ENCODE assay signal across 10 cellular contexts in genomic region chr11:67006029-67006884, GRCh38. TPM values are rescaled to one million over a fixed set of nuclear protein-coding genes. Genes with fewer than 3 reads are reported as not detected.
DNase-seq lines count a peak whose midpoint lies in the region; ATAC-seq and TF ChIP-seq lines count a peak whose summit lies in the region.
"Had no signal": no experiment of that assay in that cellular context is flagged by ENCODE, and none has a peak within 500 bp of the region (broad histone marks: within the 10 kb centered on the region; RNA-seq: fewer than 3 reads in every experiment).

No MANE protein-coding gene starts in this region.

- no peak for TF ChIP-seq RAD21 in Ishikawa (IDR thresholded peaks at IDR 0.05; ENCODE audit: low read depth)

- no peaks in the 10 kb centered on the region for H3K4me1 ChIP-seq in sigmoid colon
- H3K4me1 ChIP-seq: suprapubic skin had no signal

- no peaks in the 10 kb centered on the region for H3K27me3 ChIP-seq in sigmoid colon
- H3K27me3 ChIP-seq: suprapubic skin had no signal

- TF ChIP-seq POLR2A in sigmoid colon (IDR thresholded peaks at IDR 0.05) = no peak

- no peaks in the 10 kb centered on the region for H3K36me3 Mint-ChIP-seq in activated CD8-positive, alpha-beta T cell treated with anti-CD3 and anti-CD28 coated beads, Interleukin-2, amount 10 ng/mL, durations not matched to agents 7 days and 5 days (ENCODE audit: low read depth)
- no peaks in the 10 kb centered on the region for H3K36me3 Mint-ChIP-seq in memory B cell

- no peak overlapping the region for H3K27ac ChIP-seq in sigmoid colon
- H3K27ac ChIP-seq: suprapubic skin had no signal

- 90 to 91% methylated on average over 14 of the region's 14 CpGs for WGBS in sigmoid colon, 2 donors

- no peak overlapping the region for H3K4me3 ChIP-seq in sigmoid colon
- H3K4me3 ChIP-seq: suprapubic skin had no signal

- H3K4me3 Mint-ChIP-seq in activated CD8-positive, alpha-beta T cell treated with anti-CD3 and anti-CD28 coated beads, Interleukin-2, amount 10 ng/mL, durations not matched to agents 7 days and 5 days = no peak overlapping the region
- no peak overlapping the region for H3K4me3 Mint-ChIP-seq in memory B cell

- no peaks in the 10 kb centered on the region for H3K36me3 ChIP-seq in sigmoid colon
- H3K36me3 ChIP-seq: suprapubic skin had no signal

- POLR2A ChIA-PET in activated CD8-positive, alpha-beta T cell treated with anti-CD3 and anti-CD28 coated beads, Interleukin-2, amount 10 ng/mL, durations not matched to agents 7 days and 5 days (lab: Charles Lee) = no interaction called here

- no peaks in the 10 kb centered on the region for H3K4me1 Mint-ChIP-seq in activated CD8-positive, alpha-beta T cell treated with anti-CD3 and anti-CD28 coated beads, Interleukin-2, amount 10 ng/mL, durations not matched to agents 7 days and 5 days (ENCODE audit: low read depth)
- peaks cover 4% of the 10 kb centered on the region for H3K4me1 Mint-ChIP-seq in memory B cell

- no peaks in the 10 kb centered on the region for H3K9me3 Mint-ChIP-seq in activated CD8-positive, alpha-beta T cell treated with anti-CD3 and anti-CD28 coated beads, Interleukin-2, amount 10 ng/mL, durations not matched to agents 7 days and 5 days (ENCODE audit: insufficient read depth)
- no peaks in the 10 kb centered on the region for H3K9me3 Mint-ChIP-seq in memory B cell

- no peak for ATAC-seq in activated CD8-positive, alpha-beta T cell treated with anti-CD3 and anti-CD28 coated beads, Interleukin-2, amount 10 ng/mL, durations not matched to agents 7 days and 5 days
- peak; percentile 50 for ATAC-seq in memory B cell (ENCODE audit: low read depth)

- CTCF ChIA-PET in activated CD8-positive, alpha-beta T cell treated with anti-CD3 and anti-CD28 coated beads, Interleukin-2, amount 10 ng/mL, durations not matched to agents 7 days and 5 days (lab: Charles Lee) = no interaction called here

- no peaks in the 10 kb centered on the region for H3K9me3 ChIP-seq in sigmoid colon
- H3K9me3 ChIP-seq: suprapubic skin had no signal

- H3K27me3 Mint-ChIP-seq in activated CD8-positive, alpha-beta T cell treated with anti-CD3 and anti-CD28 coated beads, Interleukin-2, amount 10 ng/mL, durations not matched to agents 7 days and 5 days (ENCODE audit: low read depth) = peaks cover 8% of the 10 kb centered on the region
- H3K27me3 Mint-ChIP-seq in memory B cell = peaks cover 8% of the 10 kb centered on the region

- no peak overlapping the region for H3K27ac Mint-ChIP-seq in activated CD8-positive, alpha-beta T cell treated with anti-CD3 and anti-CD28 coated beads, Interleukin-2, amount 10 ng/mL, durations not matched to agents 7 days and 5 days
- H3K27ac Mint-ChIP-seq in memory B cell = no peak overlapping the region

- TF ChIP-seq EP300 in Ishikawa (IDR thresholded peaks at IDR 0.05; ENCODE audit: borderline replicate concordance) (no peak), sigmoid colon (IDR thresholded peaks at IDR 0.05) (no peak)

- intact Hi-C loops in sigmoid colon (cut with DNase I) = no loop called here

- DNase-seq in ELF-1 (ENCODE audit: low read depth, low spot score) (peak; percentile 74), memory B cell (ENCODE audit: low spot score in 2 of 2) (no peak), sigmoid colon (no peak), DMS79 (lab: John Stamatoyannopoulos, UW) (no peak), ureter (ENCODE audit: low spot score) (no peak), ecto neural progenitor cell (ENCODE audit: low spot score) (no peak)
- DNase-seq in activated CD8-positive, alpha-beta T cell treated with anti-CD3 and anti-CD28 coated beads, Interleukin-2, amount 10 ng/mL, durations not matched to agents 7 days and 5 days = peak; percentile 28
- DNase-seq: mesenchymal stem cell had no signal

- no peak for TF ChIP-seq CTCF in sigmoid colon (IDR thresholded peaks at IDR 0.05)

TF ChIP-seq in Ishikawa, 13 proteins besides CTCF, POLR2A, EP300 and RAD21:
- TF ChIP-seq TCF12 (IDR thresholded peaks at IDR 0.05; ENCODE audit: low read depth) (no peak), MAX (IDR thresholded peaks at IDR 0.05) (no peak), ZBTB7A (IDR thresholded peaks at IDR 0.05; ENCODE audit: low read depth) (no peak), TEAD4 (IDR thresholded peaks at IDR 0.05) (no peak), FOXM1 (IDR thresholded peaks at IDR 0.05; ENCODE audit: borderline replicate concordance, low read depth) (no peak), YY1 (IDR thresholded peaks at IDR 0.05; ENCODE audit: low read depth) (peak; percentile 86), TAF1 (IDR thresholded peaks at IDR 0.05; ENCODE audit: low read depth) (no peak), USF1 (IDR thresholded peaks at IDR 0.05) (peak; percentile 96), NFIC (IDR thresholded peaks at IDR 0.05) (no peak)
TF ChIP-seq in Ishikawa: peak in this region for 2.

RNA-seq across cellular contexts. Expression of gene SYT12, which starts 16.7 kb away (rescaled TPM):
- not detected for total RNA-seq in activated CD8-positive, alpha-beta T cell treated with anti-CD3 and anti-CD28 coated beads, Interleukin-2, amount 10 ng/mL, durations not matched to agents 7 days and 5 days
- total RNA-seq in sigmoid colon = not detected
- polyA plus RNA-seq in sigmoid colon = 1 to 10 TPM in 1 of 3 donors, under 1 TPM in 2; under 0.01 to 1.1 (median 0.92) TPM
- total RNA-seq in ureter = 4.8 TPM

RNA-seq across cellular contexts. Expression of gene C11orf86, which starts 31.2 kb away (rescaled TPM):
- total RNA-seq in activated CD8-positive, alpha-beta T cell treated with anti-CD3 and anti-CD28 coated beads, Interleukin-2, amount 10 ng/mL, durations not matched to agents 7 days and 5 days = not detected
- total RNA-seq in sigmoid colon = not detected
- 100 to 1,000 TPM in 2 of 3 donors, 10 to 100 TPM in 1; 61.0 to 297 (median 132) TPM for polyA plus RNA-seq in sigmoid colon
- total RNA-seq in ureter = not detected
- total RNA-seq: suprapubic skin had no signal

RNA-seq across cellular contexts. Expression of gene PC, which starts 48.1 kb away (rescaled TPM):
- total RNA-seq in activated CD8-positive, alpha-beta T cell treated with anti-CD3 and anti-CD28 coated beads, Interleukin-2, amount 10 ng/mL, durations not matched to agents 7 days and 5 days = 10 to 100 TPM; 10.4 to 11.7 TPM
- total RNA-seq in sigmoid colon (10 to 100 TPM in 1 of 4 donors, 1 to 10 TPM in 3; 2.0 to 11.8 (median 5.1) TPM), ureter (12.7 TPM)
- polyA plus RNA-seq in sigmoid colon = 10 to 100 TPM; 27.0 to 40.2 (median 34.2) TPM

RNA-seq across cellular contexts. Expression of gene RHOD, which starts 50.4 kb away (rescaled TPM):
- not detected for total RNA-seq in activated CD8-positive, alpha-beta T cell treated with anti-CD3 and anti-CD28 coated beads, Interleukin-2, amount 10 ng/mL, durations not matched to agents 7 days and 5 days
- 10 to 100 TPM; 14.1 to 24.2 (median 16.2) TPM for total RNA-seq in sigmoid colon
- 10 to 100 TPM; 11.2 to 16.2 (median 11.4) TPM for polyA plus RNA-seq in sigmoid colon
- total RNA-seq in ureter = 15.2 TPM

Comparison
In these comparisons a context has a peak if more than half of its experiments do, and no peak if none do; other contexts are left out.
1. DNase-seq: peak in ELF-1 (single experiment) and activated CD8-positive, alpha-beta T cell treated with anti-CD3 and anti-CD28 coated beads, Interleukin-2, amount 10 ng/mL, durations not matched to agents 7 days and 5 days (single experiment); none in memory B cell (0 of 2), sigmoid colon (single experiment), DMS79 (single experiment), ureter (single experiment) and ecto neural progenitor cell (single experiment).